In genomic region chr9:126633881-126634558, GRCh38 we compare ENCODE assay signal across 21 cellular contexts. TPM values are rescaled to one million over a fixed set of nuclear protein-coding genes. Genes with fewer than 3 reads are reported as not detected.
A peak's percentile ranks its signal among the peaks of the same experiment; 100 is the strongest.
DNase-seq lines count a peak whose midpoint lies in the region; ATAC-seq, FAIRE-seq and TF ChIP-seq lines count a peak whose summit lies in the region.
"Had no signal": no experiment of that assay in that cellular context is flagged by ENCODE, and none has a peak within 500 bp of the region (broad histone marks: within the 10 kb centered on the region; RNA-seq: fewer than 3 reads in every experiment).

No MANE protein-coding gene starts in this region.

- H3K79me2 ChIP-seq in H1 (ENCODE audit: control insufficient read depth in 1 of 2, insufficient read depth in 2 of 2, low read length in 2 of 2) = no peaks in the 10 kb centered on the region
- no peaks in the 10 kb centered on the region for H3K79me2 ChIP-seq in trophoblast cell (ENCODE audit: control insufficient read depth, insufficient read depth, low read length, poor library complexity)

- H3K9me3 ChIP-seq in H1 (ENCODE audit: insufficient read depth in 2 of 2, low read depth in 1 of 2, low read length in 1 of 2) (no peaks in the 10 kb centered on the region), trophoblast cell (ENCODE audit: insufficient read depth, low read depth, low read length) (peaks cover 5% of the 10 kb centered on the region), tibial artery (no peaks in the 10 kb centered on the region)
- H3K9me3 ChIP-seq: BE2C, Caco-2 had no signal

- no peak overlapping the region for H3K4ac ChIP-seq in H1 (replicated peaks; ENCODE audit: insufficient read length, low read depth, low read length)
- H3K4ac ChIP-seq in trophoblast cell (ENCODE audit: low read depth, low read length) = no peak overlapping the region

- H3K23me2 ChIP-seq in H1 (ENCODE audit: low read depth, low read length) = peaks cover 4% of the 10 kb centered on the region; the same call in 1 of the 2 replicates

- CTCF ChIA-PET in H1 (lab: Charles Lee; ENCODE audit: partially characterized antibody) = interaction anchor here (0.7 to 20.9 kb wide), 7 partner anchors 10 to 1642 kb away, joined by 3 to 323 read pairs (median 8); no protein-coding TSS in a partner anchor

- no peak overlapping the region for H2BK5ac ChIP-seq in H1 (ENCODE audit: low read depth, low read length)
- no peak overlapping the region for H2BK5ac ChIP-seq in trophoblast cell (ENCODE audit: low read depth, low read length, poor library complexity)

- no peak for FAIRE-seq in H1 (lab: Jason Lieb, UNC)
- FAIRE-seq: A204.1 had no signal

- 79% methylated on average over 17 of the region's 17 CpGs; no CpG with 5 or more reads in 1 of the 2 experiments for WGBS in H1 (ENCODE audit: extremely low coverage in 1 of 2, insufficient coverage in 1 of 2, insufficient read length in 1 of 2, insufficient replicate concordance in 2 of 2, low coverage in 1 of 2, low lambda C conversion rate in 2 of 2, missing lambda C conversion rate in 1 of 2), 2 experiments
- WGBS in trophoblast cell (ENCODE audit: extremely low coverage, insufficient coverage, insufficient read length) = no CpG with 5 or more reads among the region's 17 CpGs

- H4K8ac ChIP-seq in H1 (ENCODE audit: extremely low read depth, insufficient read depth, low read length) (no peak overlapping the region), trophoblast cell (ENCODE audit: low read depth, low read length) (no peak overlapping the region)

- H3K4me2 ChIP-seq in H1 (ENCODE audit: insufficient read depth in 1 of 2, low read depth in 2 of 2, low read length in 2 of 2) (no peak overlapping the region), trophoblast cell (ENCODE audit: low read length) (no peak overlapping the region)

- DNase-seq in NCI-H345 (lab: John Stamatoyannopoulos, UW) (peak; percentile 10), NCI-H345 treated with DMSO at 0.1 percent for 48 hours (lab: John Stamatoyannopoulos, UW; ENCODE audit: unreplicated experiment) (no peak), NCI-H226 (peak; percentile 20), H1 (ENCODE audit: low read depth in 1 of 2, low spot score in 2 of 2) (no peak), trophoblast cell (peak; percentile 7 to 46), tibial artery (no peak)
- DNase-seq: BE2C; Caco-2; CD4-positive, CD25-positive, alpha-beta regulatory T cell; DMS153; GDM1; H9; NCI-H1105; NCI-H1694 treated with DMSO at 0.1 percent for 48 hours; NCI-H2171; NCI-H748 treated with DMSO at 0.1 percent for 48 hours; PC-3; RPMI8226 had no signal

- H3K4me3 ChIP-seq in H1 (ENCODE audit: extremely low read depth in 1 of 4, insufficient read depth in 2 of 4, low read depth in 3 of 4, low read length in 4 of 4) (no peak overlapping the region), trophoblast cell (ENCODE audit: low read depth, low read length) (no peak overlapping the region), tibial artery (no peak overlapping the region)

- ATAC-seq in GM18517 (IDR thresholded peaks at IDR 0.05; ENCODE audit: unreplicated experiment) = no peak
- ATAC-seq: PC-3 had no signal

- H3K23ac ChIP-seq in H1 (ENCODE audit: insufficient read length) (no peak overlapping the region), trophoblast cell (ENCODE audit: low read length) (no peak overlapping the region)

- peak overlapping the region; percentile 18; the same call in 1 of the 2 replicates for H2BK15ac ChIP-seq in H1 (ENCODE audit: low read length)

- peaks cover 6 to 15% of the 10 kb centered on the region in 2 experiments for H4K20me1 ChIP-seq in H1 (replicated peaks in 1 of 2; ENCODE audit: control insufficient read depth in 1 of 2, insufficient read depth in 2 of 2, low read length in 2 of 2)

- H3K27me3 ChIP-seq in H1 (replicated peaks in 1 of 4; ENCODE audit: control insufficient read depth in 3 of 4, extremely low read depth in 1 of 4, insufficient read depth in 3 of 4, low read length in 3 of 4) (peaks cover 24 to 96% (median 81%) of the 10 kb centered on the region in 4 experiments), trophoblast cell (ENCODE audit: insufficient read depth, low read length) (peaks cover 32% of the 10 kb centered on the region), tibial artery (peaks cover 0 to 84% of the 10 kb centered on the region in 2 donors)

- H2BK20ac ChIP-seq in H1 (ENCODE audit: low read length) = no peak overlapping the region

- H2AFZ ChIP-seq in H1 (ENCODE audit: low read length) (no peak overlapping the region), trophoblast cell (ENCODE audit: insufficient read depth, low read length, poor library complexity) (no peak overlapping the region)

- intact Hi-C loops in tibial artery (cut with DNase I; ENCODE audit: low total_unique reads) = no loop called here

- H3K36me3 ChIP-seq in H1 (ENCODE audit: control insufficient read depth in 2 of 4, insufficient read depth in 4 of 4, low read length in 3 of 4) (no peaks in the 10 kb centered on the region), trophoblast cell (ENCODE audit: control insufficient read depth in 1 of 2, insufficient read depth in 2 of 2, low read length in 2 of 2) (no peaks in the 10 kb centered on the region), tibial artery (no peaks in the 10 kb centered on the region)
- H3K36me3 ChIP-seq: BE2C had no signal

- no peak overlapping the region for H4K12ac ChIP-seq in trophoblast cell (ENCODE audit: low read depth, low read length)

- no peak overlapping the region for H2BK120ac ChIP-seq in H1 (replicated peaks; ENCODE audit: low read depth, low read length)
- no peak overlapping the region for H2BK120ac ChIP-seq in trophoblast cell (ENCODE audit: insufficient read depth, low read length, poor library complexity)

- no peak overlapping the region for H3K27ac ChIP-seq in H1 (ENCODE audit: low read depth, low read length)
- no peak overlapping the region for H3K27ac ChIP-seq in trophoblast cell (ENCODE audit: low read depth, low read length)
- no peak overlapping the region for H3K27ac ChIP-seq in tibial artery

- H2BK12ac ChIP-seq in H1 (ENCODE audit: low read depth, low read length) (no peak overlapping the region), trophoblast cell (ENCODE audit: low read length) (no peak overlapping the region)

- TF ChIP-seq CTCF in H1 (IDR thresholded peaks at IDR 0.05; ENCODE audit: control extremely low read depth in 1 of 3, insufficient read depth in 1 of 3, low read depth in 1 of 3, low read length in 3 of 3) (no peak), tibial artery (IDR thresholded peaks at IDR 0.05) (no peak)

- TF ChIP-seq EP300 in H1 (IDR thresholded peaks at IDR 0.05; ENCODE audit: borderline replicate concordance in 1 of 2, low read depth in 2 of 2, low read length in 2 of 2) = no peak

- H3K14ac ChIP-seq in H1 (ENCODE audit: insufficient read length) = no peak overlapping the region
- no peak overlapping the region for H3K14ac ChIP-seq in trophoblast cell (ENCODE audit: low read length)

- H3K4me1 ChIP-seq in H1 (replicated peaks in 1 of 4; ENCODE audit: control insufficient read depth in 3 of 4, insufficient read depth in 4 of 4, low read length in 3 of 4) (peaks cover 0 to 17% (median 10%) of the 10 kb centered on the region in 4 experiments; a peak in 6 of 7 replicates), trophoblast cell (ENCODE audit: control insufficient read depth in 1 of 2, insufficient read depth in 2 of 2, low read length in 2 of 2) (no peaks in the 10 kb centered on the region), tibial artery (peaks cover 0 to 13% (median 3%) of the 10 kb centered on the region in 4 donors)

- POLR2A ChIA-PET in H1 (lab: Charles Lee; ENCODE audit: partially characterized antibody) = no interaction called here

- no peak for TF ChIP-seq RAD21 in H1 (IDR thresholded peaks at IDR 0.05 in 1 of 2, conservative IDR thresholded peaks at IDR 0.05 in 1 of 2; ENCODE audit: low read depth in 2 of 2, low read length in 2 of 2)

- no peak overlapping the region for H3K56ac ChIP-seq in H1 (replicated peaks; ENCODE audit: insufficient read length, low read depth, low read length)

- no peak overlapping the region for H2AK5ac ChIP-seq in H1 (ENCODE audit: low read depth, low read length)
- H2AK5ac ChIP-seq in trophoblast cell (ENCODE audit: low read length) = no peak overlapping the region

- no peak overlapping the region for H4K91ac ChIP-seq in H1 (replicated peaks; ENCODE audit: insufficient read length, low read length)
- H4K91ac ChIP-seq in trophoblast cell (ENCODE audit: low read depth, low read length) = no peak overlapping the region

- H3K79me1 ChIP-seq in H1 (ENCODE audit: low read depth, low read length) = no peaks in the 10 kb centered on the region
- no peaks in the 10 kb centered on the region for H3K79me1 ChIP-seq in trophoblast cell (ENCODE audit: low read length)

- H4K5ac ChIP-seq in H1 (ENCODE audit: insufficient read length, low read depth, low read length) = no peak overlapping the region

- TF ChIP-seq POLR2A in H1 (IDR thresholded peaks at IDR 0.05; ENCODE audit: control extremely low read depth in 1 of 2, low read depth in 2 of 2, low read length in 2 of 2) = no peak

- H3K18ac ChIP-seq in H1 (ENCODE audit: extremely low read depth, low read length) (no peak overlapping the region), trophoblast cell (ENCODE audit: low read length) (no peak overlapping the region)

- H3K9ac ChIP-seq in H1 (replicated peaks in 1 of 4; ENCODE audit: extremely low read depth in 1 of 4, low read depth in 3 of 4, low read length in 3 of 4) (no peak overlapping the region), trophoblast cell (ENCODE audit: low read length) (no peak overlapping the region)

TF ChIP-seq in H1, 55 proteins besides CTCF, POLR2A, EP300 and RAD21 (continues in another document):
- TF ChIP-seq E2F6 (IDR thresholded peaks at IDR 0.05) = no peak
- no peak for TF ChIP-seq BCL11A (IDR thresholded peaks at IDR 0.05; ENCODE audit: low read depth in 2 of 2, low read length in 2 of 2)
- TF ChIP-seq CEBPB (IDR thresholded peaks at IDR 0.05; ENCODE audit: low read depth, low read length) = no peak

RNA-seq across cellular contexts. Expression of gene LMX1B, which starts 20.3 kb away (rescaled TPM):
- 0.37 and 0.52 TPM in 2 replicates for total RNA-seq in H1 (2021; fragmentation: NEBNext Ultra II Directional; extraction: Animal tissue kit (Norgen Biotek cat#: 25700))
- polyA plus RNA-seq in H1 (2011; rRNA removed) = 0.09 and 0.17 TPM in 2 replicates
- polyA plus RNA-seq in H1 (2011; cell fraction: cytosol; rRNA removed) = 0.17 TPM
- 0.24 TPM for polyA plus RNA-seq in H1 (2011; cell fraction: nucleus; rRNA removed)
- 0.17 to 0.24 TPM (median 0.20 TPM) in 4 replicates for polyA plus RNA-seq in H1 (2012, experiment 1 of 2)
- polyA plus RNA-seq in H1 (2012, experiment 2 of 2) = 0.16 TPM
- polyA plus RNA-seq in H1 (2013, experiment 1 of 2) = 0.18 TPM
- polyA plus RNA-seq in H1 (2013, experiment 2 of 2) = 0.22 TPM
- polyA minus RNA-seq in H1 (2011; rRNA and poly(A)+ RNA removed) = 0.07 and 0.16 TPM in 2 replicates
- polyA minus RNA-seq in H1 (2011; cell fraction: cytosol; rRNA and poly(A)+ RNA removed) = 0.44 TPM
- polyA minus RNA-seq in H1 (2011; cell fraction: nucleus; rRNA and poly(A)+ RNA removed) = 0.10 TPM
- polyA plus RNA-seq in trophoblast cell (2013) = 0.08 and 0.21 TPM in 2 replicates
- total RNA-seq: CD4-positive, CD25-positive, alpha-beta regulatory T cell; LHCN-M2 had no signal
- polyA plus RNA-seq: CD4-positive, CD25-positive, alpha-beta regulatory T cell had no signal

Comparison
In these comparisons a context has a peak if more than half of its experiments do, and no peak if none do; other contexts are left out.
1. DNase-seq: peak in NCI-H345 (single experiment), NCI-H226 (single experiment) and trophoblast cell (2 of 2); none in NCI-H345 treated with DMSO at 0.1 percent for 48 hours (single experiment), H1 (0 of 2) and tibial artery (0 of 2).